In genomic region chr12:123227581-123228258, GRCh38 we compare ENCODE assay signal across 19 cellular contexts. TPM values are rescaled to one million over a fixed set of nuclear protein-coding genes. Genes with fewer than 3 reads are reported as not detected.
DNase-seq lines count a peak whose midpoint lies in the region; ATAC-seq and TF ChIP-seq lines count a peak whose summit lies in the region.
"Had no signal": no experiment of that assay in that cellular context is flagged by ENCODE, and none has a peak within 500 bp of the region (broad histone marks: within the 10 kb centered on the region; RNA-seq: fewer than 3 reads in every experiment).

No MANE protein-coding gene starts in this region.

- CTCF ChIA-PET in OCI-LY7 (lab: Charles Lee; ENCODE audit: unreplicated experiment), result interaction anchor here (0.6 kb wide), 1 partner anchor 310 kb away, joined by 5 read pairs; no protein-coding TSS in a partner anchor

- no peak overlapping the region for H3K4me3 ChIP-seq in OCI-LY7 (ENCODE audit: low read depth, low read length, poor library complexity, severe bottlenecking)
- H3K4me3 ChIP-seq: right atrium auricular region, vagina had no signal

- no peaks in the 10 kb centered on the region for H3K9me3 ChIP-seq in OCI-LY7 (ENCODE audit: low read length)
- H3K9me3 ChIP-seq: neutrophil, right atrium auricular region, vagina had no signal

- peaks cover 5 to 14% of the 10 kb centered on the region in 2 donors for H3K36me3 Mint-ChIP-seq in activated T-cell treated with anti-CD3 and anti-CD28 coated beads, Interleukin-2, amount 50 U/mL, for 72 hours (ENCODE audit: insufficient read depth in 2 of 2)
- H3K36me3 Mint-ChIP-seq in brain, result peaks cover 10% of the 10 kb centered on the region
- peaks cover 44% of the 10 kb centered on the region for H3K36me3 Mint-ChIP-seq in stimulated activated effector memory CD8-positive, alpha-beta T cell treated with anti-CD3 and anti-CD28 coated beads, Interleukin-12 subunit alpha, Interleukin-12 subunit beta, amount 100 ng/mL, for 72 hours

- H3K4me1 Mint-ChIP-seq in activated T-cell treated with anti-CD3 and anti-CD28 coated beads, Interleukin-2, amount 50 U/mL, for 72 hours (ENCODE audit: low read depth), result peaks cover 82% of the 10 kb centered on the region
- H3K4me1 Mint-ChIP-seq in brain, result peaks cover 50% of the 10 kb centered on the region
- peaks cover 47% of the 10 kb centered on the region for H3K4me1 Mint-ChIP-seq in stimulated activated effector memory CD8-positive, alpha-beta T cell treated with anti-CD3 and anti-CD28 coated beads, Interleukin-12 subunit alpha, Interleukin-12 subunit beta, amount 100 ng/mL, for 72 hours

- no peak for DNase-seq in activated T-cell treated with anti-CD3 and anti-CD28 coated beads, Interleukin-2, amount 50 U/mL, for 72 hours
- DNase-seq in activated T-cell treated with anti-CD3 and anti-CD28 coated beads, Interleukin-2, amount 50 U/mL, for 48 hours, result no peak
- DNase-seq in OCI-LY7 (ENCODE audit: low spot score) (no peak), RKO (ENCODE audit: low spot score) (no peak), AG20443 (ENCODE audit: low spot score) (no peak)
- no peak for DNase-seq in stimulated activated effector memory CD8-positive, alpha-beta T cell treated with anti-CD3 and anti-CD28 coated beads, Interleukin-12 subunit alpha, Interleukin-12 subunit beta, amount 100 ng/mL, for 72 hours (ENCODE audit: low spot score in 2 of 2)
- DNase-seq: activated B cell treated with CpG ODN at 0.5 μM for 24 hours; central memory CD4-positive, alpha-beta T cell; COR-L47; effector CD4-positive, alpha-beta T cell; mesenchymal stem cell; NCI-H1694; NCI-H345; stimulated activated naive CD4-positive, alpha-beta T cell had no signal

- H3K4me2 ChIP-seq in OCI-LY7 (ENCODE audit: low read length), result peak overlapping the region; percentile 6; the same call in 1 of the 2 replicates

- no peaks in the 10 kb centered on the region for H4K20me1 ChIP-seq in OCI-LY7 (ENCODE audit: insufficient read depth, low read length)

- H3K27ac ChIP-seq in OCI-LY7 (ENCODE audit: low read depth, low read length, poor library complexity, severe bottlenecking), result no peak overlapping the region
- H3K27ac ChIP-seq: right atrium auricular region, vagina had no signal

- no peak for TF ChIP-seq CTCF in OCI-LY7 (conservative IDR thresholded peaks at IDR 0.05; ENCODE audit: low read length)
- TF ChIP-seq CTCF in brain (conservative IDR thresholded peaks at IDR 0.05), result no peak

- no peaks in the 10 kb centered on the region for H3K9me2 ChIP-seq in OCI-LY7 (ENCODE audit: insufficient read depth, low read length)

- BruUV-seq in OCI-LY7 (replicated peaks; lab: Mats Ljungman, UMichigan), result no TSS peak

- peaks cover 66% of the 10 kb centered on the region for H3K36me3 ChIP-seq in OCI-LY7 (ENCODE audit: insufficient read depth, low read length)
- H3K36me3 ChIP-seq: neutrophil, vagina had no signal

- peak overlapping the region; percentile 20 to 66 for H3K4me3 Mint-ChIP-seq in activated T-cell treated with anti-CD3 and anti-CD28 coated beads, Interleukin-2, amount 50 U/mL, for 72 hours
- peak overlapping the region in 4 of 5 experiments; percentile 29 to 75 (median 42) for H3K4me3 Mint-ChIP-seq in brain
- peak overlapping the region; percentile 58 for H3K4me3 Mint-ChIP-seq in stimulated activated effector memory CD8-positive, alpha-beta T cell treated with anti-CD3 and anti-CD28 coated beads, Interleukin-12 subunit alpha, Interleukin-12 subunit beta, amount 100 ng/mL, for 72 hours
- H3K4me3 Mint-ChIP-seq: activated B cell treated with CpG ODN at 0.5 μM for 24 hours had no signal

- H3K27me3 Mint-ChIP-seq in activated T-cell treated with anti-CD3 and anti-CD28 coated beads, Interleukin-2, amount 50 U/mL, for 72 hours (ENCODE audit: low read depth), result no peaks in the 10 kb centered on the region
- peaks cover 5% of the 10 kb centered on the region for H3K27me3 Mint-ChIP-seq in brain
- H3K27me3 Mint-ChIP-seq: activated B cell treated with CpG ODN at 0.5 μM for 24 hours had no signal

- intact Hi-C loops in OCI-LY7 (cut with micrococcal nuclease; ENCODE audit: unreplicated experiment), result no loop called here

- H3K79me2 ChIP-seq in OCI-LY7 (ENCODE audit: insufficient read depth, low read depth, low read length), result peaks cover 67% of the 10 kb centered on the region

- POLR2A ChIA-PET in OCI-LY7 (lab: Charles Lee), result interaction anchor here (1.5 kb wide), 1 partner anchor 10 kb away, joined by 7 read pairs; no protein-coding TSS in a partner anchor

- H3K9me3 Mint-ChIP-seq in activated T-cell treated with anti-CD3 and anti-CD28 coated beads, Interleukin-2, amount 50 U/mL, for 72 hours, result no peaks in the 10 kb centered on the region
- no peaks in the 10 kb centered on the region for H3K9me3 Mint-ChIP-seq in brain
- H3K9me3 Mint-ChIP-seq in stimulated activated effector memory CD8-positive, alpha-beta T cell treated with anti-CD3 and anti-CD28 coated beads, Interleukin-12 subunit alpha, Interleukin-12 subunit beta, amount 100 ng/mL, for 72 hours, result no peaks in the 10 kb centered on the region
- H3K9me3 Mint-ChIP-seq: activated B cell treated with CpG ODN at 0.5 μM for 24 hours had no signal

- peak overlapping the region; percentile 50 for H3K27ac Mint-ChIP-seq in activated T-cell treated with anti-CD3 and anti-CD28 coated beads, Interleukin-2, amount 50 U/mL, for 72 hours
- peak overlapping the region; percentile 24 to 93 (median 63) for H3K27ac Mint-ChIP-seq in brain
- peak overlapping the region; percentile 70 for H3K27ac Mint-ChIP-seq in stimulated activated effector memory CD8-positive, alpha-beta T cell treated with anti-CD3 and anti-CD28 coated beads, Interleukin-12 subunit alpha, Interleukin-12 subunit beta, amount 100 ng/mL, for 72 hours
- H3K27ac Mint-ChIP-seq: activated B cell treated with CpG ODN at 0.5 μM for 24 hours had no signal

- no peak for ATAC-seq in activated T-cell treated with anti-CD3 and anti-CD28 coated beads, Interleukin-2, amount 50 U/mL, for 72 hours (replicated peaks in 1 of 2)
- ATAC-seq in stimulated activated effector memory CD8-positive, alpha-beta T cell treated with anti-CD3 and anti-CD28 coated beads, Interleukin-12 subunit alpha, Interleukin-12 subunit beta, amount 100 ng/mL, for 72 hours, result no peak
- ATAC-seq in GM21825 (IDR thresholded peaks at IDR 0.05; ENCODE audit: unreplicated experiment), result no peak

- H3K4me1 ChIP-seq in OCI-LY7 (ENCODE audit: insufficient read depth, low read length, poor library complexity, severe bottlenecking), result peaks cover 29% of the 10 kb centered on the region

- no peak overlapping the region for H2AFZ ChIP-seq in OCI-LY7 (ENCODE audit: low read length)

RNA-seq across cellular contexts. Expression of gene MPHOSPH9, which starts 5.2 kb away (rescaled TPM):
- 100 to 1,000 TPM; 104 to 121 TPM for total RNA-seq in activated T-cell treated with anti-CD3 and anti-CD28 coated beads, Interleukin-2, amount 50 U/mL, for 72 hours
- 136 and 166 TPM in 2 replicates for total RNA-seq in OCI-LY7 (2014; rRNA removed; shearing (Covaris generic))
- 88.3 and 102 TPM in 2 replicates for total RNA-seq in OCI-LY7 (2022)
- 3.7 TPM for polyA plus RNA-seq in brain (ENCODE audit: insufficient read depth, low read depth, low replicate concordance)

RNA-seq across cellular contexts. Expression of gene MTRFR, which starts 5.5 kb away (rescaled TPM):
- 10 to 100 TPM; 34.0 to 36.6 TPM for total RNA-seq in activated T-cell treated with anti-CD3 and anti-CD28 coated beads, Interleukin-2, amount 50 U/mL, for 72 hours
- 30.1 and 35.5 TPM in 2 replicates for total RNA-seq in OCI-LY7 (2014; rRNA removed; shearing (Covaris generic))
- 32.8 and 34.4 TPM in 2 replicates for total RNA-seq in OCI-LY7 (2022)
- polyA plus RNA-seq in brain (ENCODE audit: insufficient read depth, low read depth, low replicate concordance), result 23.5 TPM

RNA-seq across cellular contexts. Expression of gene CDK2AP1, which starts 43.9 kb away (rescaled TPM):
- total RNA-seq in activated T-cell treated with anti-CD3 and anti-CD28 coated beads, Interleukin-2, amount 50 U/mL, for 72 hours, result 10 to 100 TPM; 37.8 to 40.0 TPM
- total RNA-seq in OCI-LY7 (2014; rRNA removed; shearing (Covaris generic)), result 50.7 and 65.2 TPM in 2 replicates
- 56.3 and 57.3 TPM in 2 replicates for total RNA-seq in OCI-LY7 (2022)
- 242 TPM for polyA plus RNA-seq in brain (ENCODE audit: insufficient read depth, low read depth, low replicate concordance)
